In the genomic region with DNA sequence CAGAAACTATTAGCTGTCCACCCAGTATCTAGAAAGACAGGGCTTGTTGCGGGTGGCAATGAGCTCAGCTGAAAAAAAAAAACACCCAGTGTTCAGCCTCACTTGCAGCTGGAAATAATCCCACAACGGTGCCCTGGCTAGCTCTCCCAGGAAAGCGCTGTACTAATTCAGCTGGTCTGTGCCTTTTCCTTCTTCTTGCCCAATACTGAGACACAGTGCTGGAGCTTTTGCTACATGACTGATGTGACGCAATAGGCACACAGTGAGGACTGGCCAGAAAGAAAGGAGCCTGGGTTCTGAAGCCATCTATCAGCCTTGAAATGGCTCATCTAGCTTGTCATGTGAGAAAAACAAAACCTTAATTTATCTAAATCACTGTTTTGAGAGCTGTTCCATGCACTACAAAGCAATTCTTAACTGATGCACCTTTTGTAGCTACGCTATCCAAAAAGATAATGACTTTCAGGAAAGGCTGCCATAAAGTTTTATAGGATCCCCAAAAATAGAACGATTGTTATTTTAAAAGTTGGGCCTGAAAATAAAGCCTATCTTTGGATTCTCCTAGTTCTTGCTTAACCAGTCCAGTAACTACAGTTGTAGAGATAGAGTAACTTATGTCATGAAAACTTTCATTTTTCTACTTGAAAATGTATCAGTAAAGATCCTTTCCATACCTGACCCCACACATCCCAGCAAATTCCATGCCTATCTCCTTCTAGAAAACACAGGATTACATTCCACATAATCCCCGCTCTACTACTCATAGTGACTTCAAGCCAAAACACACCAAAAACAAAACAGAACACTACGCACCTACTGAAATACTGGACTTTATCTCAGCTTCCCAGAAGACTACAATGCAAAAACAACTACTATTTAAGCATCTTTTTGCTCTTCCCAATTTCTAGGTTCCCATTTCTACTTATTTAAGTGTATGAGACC, we compare ENCODE assay signal across 11 cellular contexts. TPM values are rescaled to one million over a fixed set of nuclear protein-coding genes. Genes with fewer than 3 reads are reported as not detected.
DNase-seq lines count a peak whose midpoint lies in the region; ATAC-seq, FAIRE-seq and TF ChIP-seq lines count a peak whose summit lies in the region.
"Had no signal": no experiment of that assay in that cellular context is flagged by ENCODE, and none has a peak within 500 bp of the region (broad histone marks: within the 10 kb centered on the region; RNA-seq: fewer than 3 reads in every experiment).

No MANE protein-coding gene starts in this region.

- no peak overlapping the region for H2BK12ac ChIP-seq in H1 (ENCODE audit: low read depth, low read length)
- no peak overlapping the region for H2BK12ac ChIP-seq in mesenchymal stem cell (ENCODE audit: low read length in 2 of 2)

- TF ChIP-seq EP300 in H1 (IDR thresholded peaks at IDR 0.05; ENCODE audit: borderline replicate concordance in 1 of 2, low read depth in 2 of 2, low read length in 2 of 2) (no peak), upper lobe of left lung (IDR thresholded peaks at IDR 0.05) (no peak)

- no peak overlapping the region for H4K5ac ChIP-seq in H1 (ENCODE audit: insufficient read length, low read depth, low read length)

- H3K27me3 ChIP-seq in H1 (replicated peaks in 1 of 4; ENCODE audit: control insufficient read depth in 3 of 4, extremely low read depth in 1 of 4, insufficient read depth in 3 of 4, low read length in 3 of 4), result no peaks in the 10 kb centered on the region
- no peaks in the 10 kb centered on the region for H3K27me3 ChIP-seq in mesenchymal stem cell (ENCODE audit: control insufficient read depth in 1 of 2, insufficient read depth in 1 of 2, low read length in 2 of 2)
- no peaks in the 10 kb centered on the region for H3K27me3 ChIP-seq in upper lobe of left lung

- no peak overlapping the region for H3K14ac ChIP-seq in H1 (ENCODE audit: insufficient read length)
- no peak overlapping the region for H3K14ac ChIP-seq in mesenchymal stem cell (ENCODE audit: low read length in 2 of 2)

- TF ChIP-seq CTCF in H1 (IDR thresholded peaks at IDR 0.05; ENCODE audit: control extremely low read depth in 1 of 3, insufficient read depth in 1 of 3, low read depth in 1 of 3, low read length in 3 of 3) (no peak), upper lobe of left lung (IDR thresholded peaks at IDR 0.05) (no peak)

- no peak overlapping the region for H2AK5ac ChIP-seq in H1 (ENCODE audit: low read depth, low read length)
- H2AK5ac ChIP-seq in mesenchymal stem cell (ENCODE audit: low read length, severe bottlenecking), result no peak overlapping the region

- H3K27ac ChIP-seq in H1 (ENCODE audit: low read depth, low read length) (no peak overlapping the region), mesenchymal stem cell (ENCODE audit: low read length, poor library complexity, severe bottlenecking) (no peak overlapping the region), upper lobe of left lung (peak overlapping the region; percentile 31 to 56 (median 35))
- H3K27ac ChIP-seq: 22Rv1 had no signal

- H3K18ac ChIP-seq in H1 (ENCODE audit: extremely low read depth, low read length), result no peak overlapping the region; the same call in 1 of the 2 replicates
- no peak overlapping the region for H3K18ac ChIP-seq in mesenchymal stem cell (ENCODE audit: low read depth in 1 of 2, low read length in 2 of 2)

- no peak for TF ChIP-seq POLR2A in H1 (IDR thresholded peaks at IDR 0.05; ENCODE audit: control extremely low read depth in 1 of 2, low read depth in 2 of 2, low read length in 2 of 2)
- TF ChIP-seq POLR2A in upper lobe of left lung (IDR thresholded peaks at IDR 0.05), result no peak

- POLR2A ChIA-PET in H1 (lab: Charles Lee; ENCODE audit: partially characterized antibody), result interaction anchor here (0.9 kb wide), 1 partner anchor 9 kb away, joined by 3 read pairs; no protein-coding TSS in a partner anchor

- peak; percentile 87 to 91 for ATAC-seq in upper lobe of left lung (ENCODE audit: low FRiP score in 2 of 2)

- no peak overlapping the region for H3K56ac ChIP-seq in H1 (replicated peaks; ENCODE audit: insufficient read length, low read depth, low read length)

- H4K8ac ChIP-seq in H1 (ENCODE audit: extremely low read depth, insufficient read depth, low read length) (0 out of 2 replicates have a peak overlapping the region, but pooled peaks have one; percentile 35), mesenchymal stem cell (ENCODE audit: low read length) (no peak overlapping the region)

- H3K4me3 ChIP-seq in H1 (ENCODE audit: extremely low read depth in 1 of 4, insufficient read depth in 2 of 4, low read depth in 3 of 4, low read length in 4 of 4), result no peak overlapping the region
- H3K4me3 ChIP-seq in mesenchymal stem cell (ENCODE audit: insufficient read depth in 1 of 2, low read depth in 1 of 2, low read length in 2 of 2), result no peak overlapping the region
- H3K4me3 ChIP-seq in upper lobe of left lung, result no peak overlapping the region

- CTCF ChIA-PET in H1 (lab: Charles Lee; ENCODE audit: partially characterized antibody), result interaction anchor here (0.6 to 1.6 kb wide), 4 partner anchors 17 to 51 kb away, joined by 3 to 4 read pairs (median 4); no protein-coding TSS in a partner anchor

- DNase-seq in NCI-H82 (lab: John Stamatoyannopoulos, UW), result peak; percentile 11
- DNase-seq in NCI-H82 treated with DMSO at 0.1 percent for 48 hours (lab: John Stamatoyannopoulos, UW; ENCODE audit: unreplicated experiment), result no peak
- no peak for DNase-seq in H1 (ENCODE audit: low read depth in 1 of 2, low spot score in 2 of 2)
- DNase-seq in mesenchymal stem cell, result peak; percentile 88
- DNase-seq in upper lobe of left lung, result peak in 1 of 2 donors; percentile 77
- no peak for DNase-seq in DMS 273 treated with DMSO at 0.1 percent for 48 hours (lab: John Stamatoyannopoulos, UW)
- DNase-seq in NCI-H524 (lab: John Stamatoyannopoulos, UW), result no peak
- no peak for DNase-seq in NCI-H526 treated with DMSO at 0.1 percent for 48 hours (lab: John Stamatoyannopoulos, UW)

- H3K4ac ChIP-seq in H1 (replicated peaks; ENCODE audit: insufficient read length, low read depth, low read length) (no peak overlapping the region), mesenchymal stem cell (ENCODE audit: low read depth in 1 of 2, low read length in 2 of 2) (no peak overlapping the region)

- no peak overlapping the region for H3K23ac ChIP-seq in H1 (ENCODE audit: insufficient read length)
- no peak overlapping the region for H3K23ac ChIP-seq in mesenchymal stem cell (ENCODE audit: low read length in 2 of 2)

- TF ChIP-seq RAD21 in H1 (IDR thresholded peaks at IDR 0.05 in 1 of 2, conservative IDR thresholded peaks at IDR 0.05 in 1 of 2; ENCODE audit: low read depth in 2 of 2, low read length in 2 of 2), result no peak

- H2BK120ac ChIP-seq in H1 (replicated peaks; ENCODE audit: low read depth, low read length) (no peak overlapping the region), mesenchymal stem cell (ENCODE audit: low read depth, low read length) (no peak overlapping the region)

- no peaks in the 10 kb centered on the region for H3K9me3 ChIP-seq in H1 (ENCODE audit: insufficient read depth in 2 of 2, low read depth in 1 of 2, low read length in 1 of 2)
- no peaks in the 10 kb centered on the region for H3K9me3 ChIP-seq in mesenchymal stem cell (ENCODE audit: control insufficient read depth, low read length)
- H3K9me3 ChIP-seq in upper lobe of left lung, result no peaks in the 10 kb centered on the region

- H4K20me1 ChIP-seq in H1 (replicated peaks in 1 of 2; ENCODE audit: control insufficient read depth in 1 of 2, insufficient read depth in 2 of 2, low read length in 2 of 2), result no peaks in the 10 kb centered on the region

- H3K9ac ChIP-seq in H1 (replicated peaks in 1 of 4; ENCODE audit: extremely low read depth in 1 of 4, low read depth in 3 of 4, low read length in 3 of 4) (no peak overlapping the region), mesenchymal stem cell (ENCODE audit: low read length) (no peak overlapping the region)

- no peak overlapping the region for H2BK20ac ChIP-seq in H1 (ENCODE audit: low read length)

- H2BK5ac ChIP-seq in H1 (ENCODE audit: low read depth, low read length), result no peak overlapping the region
- no peak overlapping the region for H2BK5ac ChIP-seq in mesenchymal stem cell (ENCODE audit: low read depth, low read length, poor library complexity, severe bottlenecking)

- H3K36me3 ChIP-seq in H1 (ENCODE audit: control insufficient read depth in 2 of 4, insufficient read depth in 4 of 4, low read length in 3 of 4) (peaks cover 0 to 3% (median 0%) of the 10 kb centered on the region in 4 experiments; a peak in 2 of 8 replicates), mesenchymal stem cell (ENCODE audit: control insufficient read depth in 1 of 2, insufficient read depth in 2 of 2, low read depth in 1 of 2, low read length in 2 of 2) (peaks cover 9 to 62% of the 10 kb centered on the region in 2 experiments), upper lobe of left lung (peaks cover 5 to 44% (median 16%) of the 10 kb centered on the region in 4 donors)

- FAIRE-seq in H1 (lab: Jason Lieb, UNC), result no peak
- FAIRE-seq: endometrium, GM18507 had no signal

- H3K23me2 ChIP-seq in H1 (ENCODE audit: low read depth, low read length), result no peaks in the 10 kb centered on the region

- H4K91ac ChIP-seq in H1 (replicated peaks; ENCODE audit: insufficient read length, low read length) (no peak overlapping the region), mesenchymal stem cell (ENCODE audit: low read length) (no peak overlapping the region)

- H2AFZ ChIP-seq in H1 (ENCODE audit: low read length), result no peak overlapping the region
- no peak overlapping the region for H2AFZ ChIP-seq in mesenchymal stem cell (ENCODE audit: low read depth, low read length)

- 85% methylated on average over 8 of the region's 8 CpGs; no CpG with 5 or more reads in 1 of the 2 experiments for WGBS in H1 (ENCODE audit: extremely low coverage in 1 of 2, insufficient coverage in 1 of 2, insufficient read length in 1 of 2, insufficient replicate concordance in 2 of 2, low coverage in 1 of 2, low lambda C conversion rate in 2 of 2, missing lambda C conversion rate in 1 of 2), 2 experiments
- 90% methylated on average over 7 of the region's 8 CpGs for WGBS in mesenchymal stem cell
- 52 to 59% methylated on average over 8 of the region's 8 CpGs for WGBS in upper lobe of left lung, 2 donors

- no peak overlapping the region for H3K4me2 ChIP-seq in H1 (ENCODE audit: insufficient read depth in 1 of 2, low read depth in 2 of 2, low read length in 2 of 2)
- no peak overlapping the region for H3K4me2 ChIP-seq in mesenchymal stem cell (ENCODE audit: low read length, poor library complexity, severe bottlenecking)

- no peaks in the 10 kb centered on the region for H3K79me2 ChIP-seq in H1 (ENCODE audit: control insufficient read depth in 1 of 2, insufficient read depth in 2 of 2, low read length in 2 of 2)

- no peaks in the 10 kb centered on the region for H3K4me1 ChIP-seq in H1 (replicated peaks in 1 of 4; ENCODE audit: control insufficient read depth in 3 of 4, insufficient read depth in 4 of 4, low read length in 3 of 4)
- peaks cover 3% of the 10 kb centered on the region for H3K4me1 ChIP-seq in mesenchymal stem cell (ENCODE audit: control insufficient read depth, insufficient read depth, low read depth, low read length)
- H3K4me1 ChIP-seq in upper lobe of left lung, result peaks cover 9 to 22% (median 18%) of the 10 kb centered on the region in 4 donors

- no peaks in the 10 kb centered on the region for H3K79me1 ChIP-seq in H1 (ENCODE audit: low read depth, low read length)
- H3K79me1 ChIP-seq in mesenchymal stem cell (replicated peaks; ENCODE audit: low read length, poor library complexity, severe bottlenecking), result peaks cover 17% of the 10 kb centered on the region

- H2BK15ac ChIP-seq in H1 (ENCODE audit: low read length), result no peak overlapping the region
- H2BK15ac ChIP-seq in mesenchymal stem cell (ENCODE audit: low read depth, poor library complexity, severe bottlenecking), result no peak overlapping the region

RNA-seq across cellular contexts. Expression of a gene that starts 15.9 kb away (rescaled TPM):
- 26.7 and 27.1 TPM in 2 replicates for total RNA-seq in H1 (2021; fragmentation: NEBNext Ultra II Directional; extraction: Animal tissue kit (Norgen Biotek cat#: 25700))
- 21.2 and 29.8 TPM in 2 replicates for polyA plus RNA-seq in H1 (2011; rRNA removed)
- 18.1 TPM for polyA plus RNA-seq in H1 (2011; cell fraction: cytosol; rRNA removed)
- polyA plus RNA-seq in H1 (2011; cell fraction: nucleus; rRNA removed), result 47.4 TPM
- 13.9 to 23.3 TPM (median 18.8 TPM) in 4 replicates for polyA plus RNA-seq in H1 (2012, experiment 1 of 2)
- polyA plus RNA-seq in H1 (2012, experiment 2 of 2), result 0.87 TPM
- 25.3 TPM for polyA plus RNA-seq in H1 (2013, experiment 1 of 2)
- 27.4 TPM for polyA plus RNA-seq in H1 (2013, experiment 2 of 2)
- polyA minus RNA-seq in H1 (2011; rRNA and poly(A)+ RNA removed), result 64.8 and 75.2 TPM in 2 replicates
- polyA minus RNA-seq in H1 (2011; cell fraction: cytosol; rRNA and poly(A)+ RNA removed), result 23.4 TPM
- 74.7 TPM for polyA minus RNA-seq in H1 (2011; cell fraction: nucleus; rRNA and poly(A)+ RNA removed)
- 24.5 TPM for polyA plus RNA-seq in mesenchymal stem cell (2013, experiment 1 of 2)
- polyA plus RNA-seq in mesenchymal stem cell (2013, experiment 2 of 2), result 23.7 TPM
- total RNA-seq in upper lobe of left lung, result 100 to 1,000 TPM in 2 of 6 donors, 10 to 100 TPM in 4; 58.2 to 136 (median 69.9) TPM

Comparison
In these comparisons a context has a peak if more than half of its experiments do, and no peak if none do; other contexts are left out.
1. DNase-seq: peak in NCI-H82 (single experiment) and mesenchymal stem cell (single experiment); none in NCI-H82 treated with DMSO at 0.1 percent for 48 hours (single experiment), H1 (0 of 2), DMS 273 treated with DMSO at 0.1 percent for 48 hours (single experiment), NCI-H524 (0 of 2) and NCI-H526 treated with DMSO at 0.1 percent for 48 hours (single experiment).
2. H3K27ac ChIP-seq: peak in upper lobe of left lung (4 of 4); none in H1 (single experiment) and mesenchymal stem cell (single experiment).